Comparison of ENCODE assay signal across 8 cellular contexts in genomic region chr2:5150871-5151270, GRCh38.
"Had no signal": no experiment of that assay in that cellular context is flagged by ENCODE, and none has a peak within 500 bp of the region (broad histone marks: within the 10 kb centered on the region; RNA-seq: fewer than 3 reads in every experiment).

No MANE protein-coding gene starts in this region.

- FAIRE-seq: G401.6, GM12878, GM12891, GM12892, GM18507, GM19239 had no signal

- DNase-seq: GDM1, GF-D8 had no signal

- ATAC-seq: GM12878 had no signal

- H3K4me3 ChIP-seq: GM12878 had no signal
